18 cellular contexts compared by ENCODE assay signal in the genomic region with DNA sequence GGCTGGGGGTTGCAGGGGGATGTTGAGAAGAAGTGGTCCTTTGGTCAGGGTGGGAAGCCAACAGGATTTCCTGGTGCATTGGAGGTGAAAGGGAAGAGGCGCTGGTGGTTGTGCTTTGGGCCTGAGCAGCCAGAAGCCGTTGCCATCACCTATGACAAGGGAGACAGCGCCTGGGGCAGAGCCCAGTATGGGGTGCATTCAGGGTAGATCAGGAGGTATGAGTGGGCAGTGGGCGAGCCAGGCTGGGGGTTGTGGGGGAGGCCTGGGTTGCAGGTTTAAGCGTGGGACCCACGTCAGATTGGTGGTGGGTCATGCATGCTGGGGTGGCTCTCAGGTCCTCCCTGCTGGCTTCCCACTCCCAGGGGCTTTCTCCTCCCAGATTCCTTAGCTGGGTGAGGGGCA. TPM values are rescaled to one million over a fixed set of nuclear protein-coding genes. Genes with fewer than 3 reads are reported as not detected.
DNase-seq lines count a peak whose midpoint lies in the region; ATAC-seq and TF ChIP-seq lines count a peak whose summit lies in the region.
"Had no signal": no experiment of that assay in that cellular context is flagged by ENCODE, and none has a peak within 500 bp of the region (broad histone marks: within the 10 kb centered on the region; RNA-seq: fewer than 3 reads in every experiment).

No MANE protein-coding gene starts in this region.

- no peaks in the 10 kb centered on the region for H3K27me3 Mint-ChIP-seq in activated CD4-positive, alpha-beta memory T cell treated with anti-CD3 and anti-CD28 coated beads for 36 hours
- H3K27me3 Mint-ChIP-seq in dendritic cell treated with granulocyte-macrophage colony-stimulating factor and Interleukin-4, amounts not matched to agents 40 ng/mL and 50 ng/mL, for 4 days = no peaks in the 10 kb centered on the region
- H3K27me3 Mint-ChIP-seq in chondrocyte (ENCODE audit: low read depth) = no peaks in the 10 kb centered on the region

- peak; percentile 55 for DNase-seq in activated CD8-positive, alpha-beta memory T cell treated with anti-CD3 and anti-CD28 coated beads, Interleukin-2, amount 50 U/mL, for 48 hours
- DNase-seq in activated CD8-positive, alpha-beta memory T cell treated with anti-CD3 and anti-CD28 coated beads for 24 hours = no peak
- DNase-seq in activated CD4-positive, alpha-beta memory T cell treated with anti-CD3 and anti-CD28 coated beads for 36 hours = no peak
- peak; percentile 9 for DNase-seq in stimulated activated naive CD8-positive, alpha-beta T cell treated with anti-CD3 and anti-CD28 coated beads, Interleukin-15, Interleukin-2, amounts not matched to agents 100 U/mL and 50 U/mL, for 24 hours
- DNase-seq in mucosa of gallbladder (ENCODE audit: low spot score) (no peak), chondrocyte (ENCODE audit: low spot score) (no peak)
- no peak for DNase-seq in effector CD4-positive, alpha-beta T cell
- DNase-seq: amniotic stem cell, caudate nucleus, HFFc6, hypothalamus, kidney glomerular epithelial cell, NCI-H1436 treated with DMSO at 0.1 percent for 48 hours, NCI-H226, nucleus accumbens, SW 1271, uterus had no signal

- TF ChIP-seq CTCF in chondrocyte (IDR thresholded peaks at IDR 0.05) = no peak

- CTCF ChIA-PET in activated CD4-positive, alpha-beta memory T cell treated with anti-CD3 and anti-CD28 coated beads for 36 hours (lab: Charles Lee) = no interaction called here

- POLR2A ChIA-PET in activated CD4-positive, alpha-beta memory T cell treated with anti-CD3 and anti-CD28 coated beads for 36 hours (lab: Charles Lee) = no interaction called here

- H3K9me3 Mint-ChIP-seq in activated CD4-positive, alpha-beta memory T cell treated with anti-CD3 and anti-CD28 coated beads for 36 hours = no peaks in the 10 kb centered on the region
- H3K9me3 Mint-ChIP-seq in dendritic cell treated with granulocyte-macrophage colony-stimulating factor and Interleukin-4, amounts not matched to agents 40 ng/mL and 50 ng/mL, for 4 days = no peaks in the 10 kb centered on the region
- H3K9me3 Mint-ChIP-seq in chondrocyte (ENCODE audit: low read depth) = no peaks in the 10 kb centered on the region
- H3K9me3 Mint-ChIP-seq: HFFc6 had no signal

- H3K4me3 Mint-ChIP-seq in activated CD4-positive, alpha-beta memory T cell treated with anti-CD3 and anti-CD28 coated beads for 36 hours = no peak overlapping the region
- H3K4me3 Mint-ChIP-seq in dendritic cell treated with granulocyte-macrophage colony-stimulating factor and Interleukin-4, amounts not matched to agents 40 ng/mL and 50 ng/mL, for 4 days = no peak overlapping the region
- no peak overlapping the region for H3K4me3 Mint-ChIP-seq in chondrocyte (ENCODE audit: unreplicated experiment)
- H3K4me3 Mint-ChIP-seq: HFFc6 had no signal

- ATAC-seq in stimulated activated naive CD8-positive, alpha-beta T cell treated with anti-CD3 and anti-CD28 coated beads, Interleukin-15, Interleukin-2, amounts not matched to agents 100 U/mL and 50 U/mL, for 24 hours = no peak

- H3K36me3 Mint-ChIP-seq in activated CD4-positive, alpha-beta memory T cell treated with anti-CD3 and anti-CD28 coated beads for 36 hours = peaks cover 55% of the 10 kb centered on the region
- peaks cover 100% of the 10 kb centered on the region for H3K36me3 Mint-ChIP-seq in dendritic cell treated with granulocyte-macrophage colony-stimulating factor and Interleukin-4, amounts not matched to agents 40 ng/mL and 50 ng/mL, for 4 days (ENCODE audit: low read depth)
- peaks cover 26% of the 10 kb centered on the region for H3K36me3 Mint-ChIP-seq in chondrocyte (ENCODE audit: low read depth)

- H3K4me1 Mint-ChIP-seq in activated CD4-positive, alpha-beta memory T cell treated with anti-CD3 and anti-CD28 coated beads for 36 hours (ENCODE audit: low read depth) = peaks cover 19% of the 10 kb centered on the region
- H3K4me1 Mint-ChIP-seq in dendritic cell treated with granulocyte-macrophage colony-stimulating factor and Interleukin-4, amounts not matched to agents 40 ng/mL and 50 ng/mL, for 4 days (ENCODE audit: low read depth) = peaks cover 15% of the 10 kb centered on the region
- H3K4me1 Mint-ChIP-seq in chondrocyte (ENCODE audit: low read depth) = no peaks in the 10 kb centered on the region

- H3K27ac Mint-ChIP-seq in activated CD4-positive, alpha-beta memory T cell treated with anti-CD3 and anti-CD28 coated beads for 36 hours = peak overlapping the region; percentile 24
- peak overlapping the region; percentile 13 for H3K27ac Mint-ChIP-seq in dendritic cell treated with granulocyte-macrophage colony-stimulating factor and Interleukin-4, amounts not matched to agents 40 ng/mL and 50 ng/mL, for 4 days
- no peak overlapping the region for H3K27ac Mint-ChIP-seq in chondrocyte (ENCODE audit: unreplicated experiment)
- H3K27ac Mint-ChIP-seq: HFFc6 had no signal

- intact Hi-C loops in activated CD4-positive, alpha-beta memory T cell treated with anti-CD3 and anti-CD28 coated beads for 36 hours (cut with micrococcal nuclease) = no loop called here
- intact Hi-C loops in dendritic cell treated with granulocyte-macrophage colony-stimulating factor and Interleukin-4, amounts not matched to agents 40 ng/mL and 50 ng/mL, for 4 days (cut with micrococcal nuclease) = no loop called here

RNA-seq across cellular contexts. Expression of a gene that starts 6.3 kb away (rescaled TPM):
- total RNA-seq in activated CD4-positive, alpha-beta memory T cell treated with anti-CD3 and anti-CD28 coated beads for 36 hours = 10 to 100 TPM; 27.4 to 30.2 TPM
- total RNA-seq in mucosa of gallbladder (70.3 TPM), chondrocyte (19.1 to 32.2 TPM (median 20.3 TPM) in 3 replicates)

RNA-seq across cellular contexts. Expression of a gene that starts 21.6 kb away (rescaled TPM):
- under 1 TPM; 0.31 to 0.76 TPM for total RNA-seq in activated CD4-positive, alpha-beta memory T cell treated with anti-CD3 and anti-CD28 coated beads for 36 hours
- 8.0 TPM for total RNA-seq in mucosa of gallbladder
- total RNA-seq in chondrocyte = 0.60 to 0.92 TPM (median 0.62 TPM) in 3 replicates

RNA-seq across cellular contexts. Expression of a gene that starts 44.2 kb away (rescaled TPM):
- total RNA-seq in activated CD4-positive, alpha-beta memory T cell treated with anti-CD3 and anti-CD28 coated beads for 36 hours = not detected
- total RNA-seq in mucosa of gallbladder (not detected), chondrocyte (not detected in 3 replicates)
- total RNA-seq: HFFc6, uterus had no signal

Comparison
In these comparisons a context has a peak if more than half of its experiments do, and no peak if none do; other contexts are left out.
1. DNase-seq: peak in activated CD8-positive, alpha-beta memory T cell treated with anti-CD3 and anti-CD28 coated beads, Interleukin-2, amount 50 U/mL, for 48 hours (single experiment) and stimulated activated naive CD8-positive, alpha-beta T cell treated with anti-CD3 and anti-CD28 coated beads, Interleukin-15, Interleukin-2, amounts not matched to agents 100 U/mL and 50 U/mL, for 24 hours (single experiment); none in activated CD8-positive, alpha-beta memory T cell treated with anti-CD3 and anti-CD28 coated beads for 24 hours (single experiment), activated CD4-positive, alpha-beta memory T cell treated with anti-CD3 and anti-CD28 coated beads for 36 hours (single experiment), mucosa of gallbladder (single experiment), chondrocyte (single experiment) and effector CD4-positive, alpha-beta T cell (single experiment).